19 cellular contexts compared by ENCODE assay signal in genomic region chr7:12007591-12007990, GRCh38.
DNase-seq lines count a peak whose midpoint lies in the region; ATAC-seq and TF ChIP-seq lines count a peak whose summit lies in the region.
"Had no signal": no experiment of that assay in that cellular context is flagged by ENCODE, and none has a peak within 500 bp of the region (broad histone marks: within the 10 kb centered on the region; RNA-seq: fewer than 3 reads in every experiment).

No MANE protein-coding gene starts in this region.

- H3K27ac ChIP-seq in VCaP: peak overlapping the region; percentile 44
- H3K27ac ChIP-seq: BLaER1 had no signal

- peak; percentile 8 for DNase-seq in COR-L47 (lab: John Stamatoyannopoulos, UW)
- peak; percentile 94 for DNase-seq in LNCaP clone FGC (ENCODE audit: low read depth)
- peak; percentile 88 for DNase-seq in NCI-H1105 treated with DMSO at 0.1 percent for 48 hours (lab: John Stamatoyannopoulos, UW)
- DNase-seq in NCI-H748 treated with DMSO at 0.1 percent for 48 hours (lab: John Stamatoyannopoulos, UW): no peak
- no peak for DNase-seq in GOT3 (lab: John Stamatoyannopoulos, UW)
- DNase-seq: 8988T; ACHN; BE2C; C1 segment of cervical spinal cord; Caco-2; Calu3; CD4-positive, alpha-beta memory T cell; CD4-positive, CD25-positive, alpha-beta regulatory T cell; CD8-positive, alpha-beta memory T cell; DMS79 treated with DMSO at 0.1 percent for 48 hours; GF-D8 had no signal

- no peak for TF ChIP-seq CTCF in LNCaP clone FGC (IDR thresholded peaks at IDR 0.05; ENCODE audit: control insufficient read depth, extremely low read depth, insufficient read depth)
- no peak for TF ChIP-seq CTCF in VCaP (conservative IDR thresholded peaks at IDR 0.05)

- no peak for ATAC-seq in GM18519 (IDR thresholded peaks at IDR 0.05; ENCODE audit: low FRiP score, unreplicated experiment)

- H3K4me3 ChIP-seq in LNCaP clone FGC (ENCODE audit: low read depth, low read length): no peak overlapping the region
- H3K4me3 ChIP-seq: BLaER1 had no signal

Comparison
In these comparisons a context has a peak if more than half of its experiments do, and no peak if none do; other contexts are left out.
1. DNase-seq: peak in COR-L47 (single experiment), LNCaP clone FGC (single experiment) and NCI-H1105 treated with DMSO at 0.1 percent for 48 hours (single experiment); none in NCI-H748 treated with DMSO at 0.1 percent for 48 hours (single experiment) and GOT3 (single experiment).